Comparison of ENCODE assay signal across 8 cellular contexts in the genomic region with DNA sequence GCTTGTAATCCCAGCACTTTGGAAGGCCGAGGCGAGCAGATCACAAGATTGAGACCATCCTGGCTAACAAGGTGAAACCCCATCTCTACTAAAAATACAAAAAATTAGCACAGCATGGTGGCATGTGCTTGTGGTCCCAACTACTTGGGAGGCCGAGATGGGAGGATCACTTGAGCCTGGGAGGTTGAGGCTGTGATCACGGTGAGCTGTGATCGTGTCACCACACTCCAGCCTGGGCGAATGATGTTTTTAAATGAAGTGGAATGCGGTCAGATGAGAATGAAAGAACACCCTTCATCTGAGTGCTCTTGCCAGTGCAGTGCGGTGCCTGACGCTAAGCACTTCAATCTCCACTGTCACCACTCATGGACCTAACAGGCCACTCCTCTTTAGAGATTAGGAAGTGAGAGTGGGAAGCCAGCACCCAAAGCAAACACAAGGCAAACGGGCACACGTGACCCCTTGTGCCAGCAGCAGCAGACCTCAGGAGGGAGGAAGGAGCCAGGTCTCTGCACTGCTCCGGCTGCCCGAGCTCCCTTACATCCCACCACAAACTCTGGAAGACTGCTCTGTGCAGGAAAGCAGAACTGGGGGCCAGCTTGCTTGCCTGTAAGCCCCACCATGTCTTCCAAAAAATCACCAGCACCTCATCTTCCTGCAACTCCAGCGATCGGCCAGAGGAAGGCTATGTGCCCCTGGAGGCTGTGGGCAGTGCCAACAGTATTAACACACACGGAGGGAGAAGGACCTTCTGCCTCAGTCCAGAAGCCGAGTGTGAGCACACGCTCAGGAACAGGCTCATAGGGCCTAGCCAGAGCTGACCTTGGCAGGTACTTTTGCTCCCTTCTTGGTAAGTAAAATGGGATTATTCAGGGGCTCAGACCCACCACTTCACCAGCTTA. TPM values are rescaled to one million over a fixed set of nuclear protein-coding genes. Genes with fewer than 3 reads are reported as not detected.
A peak's percentile ranks its signal among the peaks of the same experiment; 100 is the strongest.
DNase-seq lines count a peak whose midpoint lies in the region; ATAC-seq and TF ChIP-seq lines count a peak whose summit lies in the region.

No MANE protein-coding gene starts in this region.

- H3K27ac Mint-ChIP-seq in Calu3 (ENCODE audit: unreplicated experiment) (peak overlapping the region; percentile 47), neural crest cell (ENCODE audit: unreplicated experiment) (peak overlapping the region; percentile 54)

- H3K27me3 ChIP-seq in duodenal mucosa (ENCODE audit: control insufficient read depth in 1 of 2, insufficient read depth in 2 of 2, low read length in 2 of 2), result no peaks in the 10 kb centered on the region

- H3K4me3 Mint-ChIP-seq in Calu3 (ENCODE audit: low read depth, unreplicated experiment) (peak overlapping the region; percentile 60), neural crest cell (no peak overlapping the region)

- peaks cover 13% of the 10 kb centered on the region for H3K4me1 Mint-ChIP-seq in Calu3 (ENCODE audit: low read depth, unreplicated experiment)
- peaks cover 40% of the 10 kb centered on the region for H3K4me1 Mint-ChIP-seq in neural crest cell

- no peaks in the 10 kb centered on the region for H3K36me3 ChIP-seq in duodenal mucosa (ENCODE audit: control insufficient read depth in 1 of 2, insufficient read depth in 2 of 2, low read length in 2 of 2)

- intact Hi-C loops in Calu3 (cut with micrococcal nuclease; ENCODE audit: unreplicated experiment), result no loop called here

- CTCF ChIA-PET in Calu3 (lab: Charles Lee), result interaction anchor here (0.6 to 0.9 kb wide), 2 partner anchors 10 to 14 kb away, joined by 3 to 4 read pairs; no protein-coding TSS in a partner anchor

- TF ChIP-seq CTCF in Calu3 (IDR thresholded peaks at IDR 0.05; ENCODE audit: unreplicated experiment), result no peak
- no peak for TF ChIP-seq CTCF in neural crest cell (conservative IDR thresholded peaks at IDR 0.05)

- H3K4me1 ChIP-seq in duodenal mucosa (ENCODE audit: control insufficient read depth in 1 of 2, insufficient read depth in 2 of 2, low read length in 2 of 2), result peaks cover 23 to 28% of the 10 kb centered on the region in 2 donors

- H3K9me3 Mint-ChIP-seq in Calu3 (ENCODE audit: low read depth, unreplicated experiment) (no peaks in the 10 kb centered on the region), neural crest cell (no peaks in the 10 kb centered on the region)

- H3K9me3 ChIP-seq in duodenal mucosa (ENCODE audit: control insufficient read depth in 1 of 2, low read length in 2 of 2), result no peaks in the 10 kb centered on the region

- DNase-seq in Calu3, result peak; percentile 55
- peak; percentile 78 for DNase-seq in NCI-H345 treated with DMSO at 0.1 percent for 48 hours (lab: John Stamatoyannopoulos, UW; ENCODE audit: unreplicated experiment)
- no peak for DNase-seq in neural crest cell (ENCODE audit: low read depth, low spot score)
- DNase-seq in stimulated activated CD4-positive, alpha-beta T cell treated with anti-CD3 and anti-CD28 coated beads, Interleukin-4, amount 100 ng/mL, for 1 hour, result no peak
- no peak for DNase-seq in activated gamma-delta T cell treated with Interleukin-2 at 50 U/mL for 16 hours

- no TSS peak for BruUV-seq in Calu3 (replicated peaks; lab: Mats Ljungman, UMichigan)

- H3K27ac ChIP-seq in duodenal mucosa (ENCODE audit: low read depth, low read length), result peak overlapping the region; percentile 45

- H3K27me3 Mint-ChIP-seq in Calu3 (ENCODE audit: unreplicated experiment) (no peaks in the 10 kb centered on the region), neural crest cell (ENCODE audit: low read depth) (no peaks in the 10 kb centered on the region)

- ATAC-seq in GM18909 (IDR thresholded peaks at IDR 0.05; ENCODE audit: poor library complexity, unreplicated experiment), result no peak
- no peak for ATAC-seq in HG02571 (IDR thresholded peaks at IDR 0.05; ENCODE audit: unreplicated experiment)

- peak overlapping the region; percentile 44 to 57 for H3K4me3 ChIP-seq in duodenal mucosa (ENCODE audit: low read depth in 1 of 2, low read length in 2 of 2)

- H3K36me3 Mint-ChIP-seq in Calu3 (ENCODE audit: insufficient read depth, unreplicated experiment) (no peaks in the 10 kb centered on the region), neural crest cell (ENCODE audit: low read depth) (no peaks in the 10 kb centered on the region)

- H3K9ac ChIP-seq in duodenal mucosa (ENCODE audit: low read depth in 1 of 2, low read length in 2 of 2), result peak overlapping the region; percentile 18 to 28

RNA-seq across cellular contexts. Expression of a gene that starts 9.7 kb away (rescaled TPM):
- total RNA-seq in Calu3 (2022) (11.8 and 18.1 TPM in 2 replicates), neural crest cell (74.8 and 75.5 TPM in 2 replicates)

RNA-seq across cellular contexts. Expression of a gene that starts 42.8 kb away (rescaled TPM):
- total RNA-seq in Calu3 (2022) (19.8 and 22.6 TPM in 2 replicates), neural crest cell (35.3 and 39.6 TPM in 2 replicates)

RNA-seq across cellular contexts. Expression of a gene that starts 42.9 kb away (rescaled TPM):
- 5.3 and 5.7 TPM in 2 replicates for total RNA-seq in Calu3 (2022)
- total RNA-seq in neural crest cell, result 8.8 and 9.6 TPM in 2 replicates

Comparison
In these comparisons a context has a peak if more than half of its experiments do, and no peak if none do; other contexts are left out.
1. DNase-seq: peak in Calu3 (single experiment) and NCI-H345 treated with DMSO at 0.1 percent for 48 hours (single experiment); none in neural crest cell (single experiment), stimulated activated CD4-positive, alpha-beta T cell treated with anti-CD3 and anti-CD28 coated beads, Interleukin-4, amount 100 ng/mL, for 1 hour (single experiment) and activated gamma-delta T cell treated with Interleukin-2 at 50 U/mL for 16 hours (single experiment).